21 cellular contexts compared by ENCODE assay signal in genomic region chr6:170236131-170236851, GRCh38. TPM values are rescaled to one million over a fixed set of nuclear protein-coding genes. Genes with fewer than 3 reads are reported as not detected.
DNase-seq lines count a peak whose midpoint lies in the region; ATAC-seq, FAIRE-seq and TF ChIP-seq lines count a peak whose summit lies in the region.
"Had no signal": no experiment of that assay in that cellular context is flagged by ENCODE, and none has a peak within 500 bp of the region (broad histone marks: within the 10 kb centered on the region; RNA-seq: fewer than 3 reads in every experiment).

No MANE protein-coding gene starts in this region.

- H3K27me3 ChIP-seq in right lobe of liver, result no peaks in the 10 kb centered on the region
- H3K27me3 ChIP-seq in HepG2 (ENCODE audit: control insufficient read depth in 1 of 2, insufficient read depth in 2 of 2, low read length in 2 of 2), result peaks cover 7 to 71% of the 10 kb centered on the region in 2 experiments
- no peaks in the 10 kb centered on the region for H3K27me3 ChIP-seq in neural progenitor cell
- no peaks in the 10 kb centered on the region for H3K27me3 ChIP-seq in uterus
- H3K27me3 ChIP-seq in stomach, result peaks cover 0 to 12% (median 0%) of the 10 kb centered on the region in 3 donors
- H3K27me3 ChIP-seq: Peyer's patch had no signal

- in situ Hi-C loops in HepG2 (cut with HindIII; ENCODE audit: extremely low pct_ligation_motif_present, low pct_unique_long_range_greater_than_20kb), result no loop called here

- H3K79me2 ChIP-seq in HepG2 (ENCODE audit: insufficient read depth, low read length), result no peaks in the 10 kb centered on the region
- no peaks in the 10 kb centered on the region for H3K79me2 ChIP-seq in neural progenitor cell (ENCODE audit: low read depth)

- DNase-seq in right lobe of liver, result peak in 2 of 3 donors; percentile 27
- no peak for DNase-seq in HepG2 (ENCODE audit: low spot score)
- DNase-seq in glutamatergic neuron, result no peak
- DNase-seq in neural progenitor cell (ENCODE audit: low spot score), result no peak
- DNase-seq in uterus, result peak; percentile 3 to 6
- no peak for DNase-seq in left lobe of liver (ENCODE audit: low spot score)
- DNase-seq in stomach, result no peak
- DNase-seq in retina, result no peak
- DNase-seq: CD8-positive, alpha-beta T cell; DMS79; H7; KG1; NCI-H1092; NCI-H2081; NCI-H510A; NCI-H748 treated with DMSO at 0.1 percent for 48 hours; NK-92 treated with Interleukin-12 subunit alpha and Interleukin-12 subunit beta, amount 100 ng/mL, for 24 hours; Peyer's patch; SHP77 had no signal

- H3K4me1 Mint-ChIP-seq in glutamatergic neuron (ENCODE audit: low read depth, unreplicated experiment) (peaks cover 35% of the 10 kb centered on the region), neural progenitor cell (peaks cover 53% of the 10 kb centered on the region)

- H3K27me3 Mint-ChIP-seq in glutamatergic neuron (ENCODE audit: unreplicated experiment), result peaks cover 7% of the 10 kb centered on the region
- peaks cover 7% of the 10 kb centered on the region for H3K27me3 Mint-ChIP-seq in neural progenitor cell (ENCODE audit: insufficient read depth, low read depth)

- no peak overlapping the region for H3K4me2 ChIP-seq in HepG2 (ENCODE audit: low read depth, low read length)
- peak overlapping the region; percentile 65 for H3K4me2 ChIP-seq in neural progenitor cell
- H3K4me2 ChIP-seq: BLaER1 treated with 17β-estradiol and CSF1 and Interleukin-3, amounts not matched to agents 10 nM and 100 nM had no signal

- TF ChIP-seq EP300 in HepG2 (IDR thresholded peaks at IDR 0.05; ENCODE audit: low read depth in 2 of 2, low read length in 2 of 2) (no peak), HepG2 (CRISPR knock-in tag; IDR thresholded peaks at IDR 0.05; ENCODE audit: borderline replicate concordance) (no peak), stomach (IDR thresholded peaks at IDR 0.05) (no peak)

- peaks cover 3% of the 10 kb centered on the region for H3K9me3 Mint-ChIP-seq in glutamatergic neuron (ENCODE audit: unreplicated experiment)
- no peaks in the 10 kb centered on the region for H3K9me3 Mint-ChIP-seq in neural progenitor cell
- H3K9me3 Mint-ChIP-seq: CD8-positive, alpha-beta T cell had no signal

- H2AFZ ChIP-seq in HepG2 (ENCODE audit: low read length), result no peak overlapping the region
- H2AFZ ChIP-seq in neural progenitor cell (replicated peaks), result no peak overlapping the region

- H3K4me3 Mint-ChIP-seq in glutamatergic neuron (ENCODE audit: unreplicated experiment), result no peak overlapping the region
- H3K4me3 Mint-ChIP-seq in neural progenitor cell, result peak overlapping the region; percentile 33
- H3K4me3 Mint-ChIP-seq: CD8-positive, alpha-beta T cell had no signal

- TF ChIP-seq CTCF in right lobe of liver (IDR thresholded peaks at IDR 0.05) (no peak), HepG2 (CRISPR knock-in tag; IDR thresholded peaks at IDR 0.05) (no peak), glutamatergic neuron (IDR thresholded peaks at IDR 0.05; ENCODE audit: partially characterized antibody, unreplicated experiment) (no peak), neural progenitor cell (IDR thresholded peaks at IDR 0.05) (no peak), uterus (IDR thresholded peaks at IDR 0.05) (no peak), stomach (IDR thresholded peaks at IDR 0.05) (no peak)

- no peaks in the 10 kb centered on the region; the same call in 1 of the 2 replicates for H4K20me1 ChIP-seq in HepG2 (ENCODE audit: insufficient read depth, low read length)
- no peaks in the 10 kb centered on the region for H4K20me1 ChIP-seq in neural progenitor cell (ENCODE audit: low read depth)

- TF ChIP-seq POLR2A in right lobe of liver (IDR thresholded peaks at IDR 0.05), result no peak
- TF ChIP-seq POLR2A in HepG2 (IDR thresholded peaks at IDR 0.05; ENCODE audit: insufficient read depth in 1 of 2, low read depth in 2 of 2, low read length in 2 of 2), result no peak
- no peak for TF ChIP-seq POLR2A in uterus (IDR thresholded peaks at IDR 0.05)
- no peak for TF ChIP-seq POLR2A in stomach (IDR thresholded peaks at IDR 0.05)

- no peaks in the 10 kb centered on the region for H3K36me3 ChIP-seq in right lobe of liver
- no peaks in the 10 kb centered on the region for H3K36me3 ChIP-seq in HepG2 (replicated peaks in 1 of 2; ENCODE audit: control insufficient read depth in 1 of 2, insufficient read depth in 2 of 2, low read length in 2 of 2)
- no peaks in the 10 kb centered on the region for H3K36me3 ChIP-seq in neural progenitor cell
- no peaks in the 10 kb centered on the region for H3K36me3 ChIP-seq in uterus
- no peaks in the 10 kb centered on the region for H3K36me3 ChIP-seq in stomach
- H3K36me3 ChIP-seq: BLaER1 treated with 17β-estradiol and CSF1 and Interleukin-3, amounts not matched to agents 10 nM and 100 nM; Peyer's patch had no signal

- H3K27ac Mint-ChIP-seq in glutamatergic neuron (ENCODE audit: unreplicated experiment), result peak overlapping the region; percentile 48
- peak overlapping the region; percentile 94 for H3K27ac Mint-ChIP-seq in neural progenitor cell
- H3K27ac Mint-ChIP-seq: CD8-positive, alpha-beta T cell had no signal

- intact Hi-C loops in right lobe of liver (cut with DNase I), result no loop called here
- intact Hi-C loops in HepG2 (cut with micrococcal nuclease; ENCODE audit: unreplicated experiment), result no loop called here
- intact Hi-C loops in uterus (cut with DNase I; ENCODE audit: low total_unique reads), result no loop called here
- intact Hi-C loops in stomach (cut with DNase I; ENCODE audit: low total_unique reads), result no loop called here

- H3K4me3 ChIP-seq in right lobe of liver (no peak overlapping the region), HepG2 (replicated peaks in 1 of 3; ENCODE audit: insufficient read depth in 1 of 3, low read depth in 2 of 3, low read length in 3 of 3) (no peak overlapping the region), neural progenitor cell (no peak overlapping the region), uterus (no peak overlapping the region), stomach (no peak overlapping the region)
- H3K4me3 ChIP-seq: BLaER1 treated with 17β-estradiol and CSF1 and Interleukin-3, amounts not matched to agents 10 nM and 100 nM; Peyer's patch; SK-N-MC had no signal

- ATAC-seq in right lobe of liver (no peak), HepG2 (no peak), left lobe of liver (no peak)
- ATAC-seq: CD8-positive, alpha-beta T cell had no signal

- H3K27ac ChIP-seq in right lobe of liver (no peak overlapping the region), HepG2 (ENCODE audit: extremely low read length, insufficient read depth, low read length) (no peak overlapping the region), neural progenitor cell (peak overlapping the region; percentile 93), uterus (no peak overlapping the region), stomach (no peak overlapping the region)
- H3K27ac ChIP-seq: BLaER1 treated with 17β-estradiol and CSF1 and Interleukin-3, amounts not matched to agents 10 nM and 100 nM; Peyer's patch; SK-N-MC had no signal

- H3K4me1 ChIP-seq in right lobe of liver, result no peaks in the 10 kb centered on the region
- H3K4me1 ChIP-seq in HepG2 (ENCODE audit: insufficient read depth, low read length), result no peaks in the 10 kb centered on the region
- peaks cover 50% of the 10 kb centered on the region for H3K4me1 ChIP-seq in neural progenitor cell
- no peaks in the 10 kb centered on the region for H3K4me1 ChIP-seq in uterus
- peaks cover 0 to 6% (median 0%) of the 10 kb centered on the region in 4 donors for H3K4me1 ChIP-seq in stomach

- POLR2A ChIA-PET in HepG2 (lab: Yijun Ruan, JAX), result no interaction called here

- no TSS peak for BruUV-seq in HepG2 (replicated peaks; lab: Mats Ljungman, UMichigan)

- peaks cover 39% of the 10 kb centered on the region for H3F3A ChIP-seq in neural progenitor cell (ENCODE audit: low read depth)

- CTCF ChIA-PET in HepG2 (lab: Yijun Ruan, JAX; ENCODE audit: low intra/inter-chr PET ratio, low total read pairs), result no interaction called here

- H3K36me3 Mint-ChIP-seq in glutamatergic neuron (ENCODE audit: unreplicated experiment) (no peaks in the 10 kb centered on the region), neural progenitor cell (no peaks in the 10 kb centered on the region)
- H3K36me3 Mint-ChIP-seq: CD8-positive, alpha-beta T cell had no signal

- H3K9ac ChIP-seq in HepG2 (ENCODE audit: insufficient read depth, low read depth, low read length) (no peak overlapping the region), neural progenitor cell (no peak overlapping the region)
- H3K9ac ChIP-seq: BLaER1 treated with 17β-estradiol and CSF1 and Interleukin-3, amounts not matched to agents 10 nM and 100 nM had no signal

- WGBS in right lobe of liver (ENCODE audit: insufficient coverage, low coverage, low lambda C conversion rate, missing lambda C conversion rate), result 66% methylated on average over 8 of the region's 24 CpGs
- 58% methylated on average over 20 of the region's 24 CpGs for WGBS in HepG2 (ENCODE audit: low lambda C conversion rate)
- WGBS in stomach, 5 donors, result 62 to 71% (median 64%) methylated on average over 16 to 24 of the region's 24 CpGs

- no peak for TF ChIP-seq RAD21 in HepG2 (CRISPR knock-in tag; IDR thresholded peaks at IDR 0.05)

- H3K9me3 ChIP-seq in right lobe of liver (no peaks in the 10 kb centered on the region), HepG2 (ENCODE audit: low read length) (no peaks in the 10 kb centered on the region), neural progenitor cell (ENCODE audit: low read depth) (no peaks in the 10 kb centered on the region), uterus (no peaks in the 10 kb centered on the region), stomach (no peaks in the 10 kb centered on the region)
- H3K9me3 ChIP-seq: BLaER1 treated with 17β-estradiol and CSF1 and Interleukin-3, amounts not matched to agents 10 nM and 100 nM; Peyer's patch had no signal

- FAIRE-seq in HepG2 (lab: Jason Lieb, UNC), result no peak

RNA-seq across cellular contexts. Expression of gene DLL1, which starts 54.6 kb away (rescaled TPM):
- total RNA-seq in right lobe of liver (1 to 10 TPM; 2.0 to 9.6 (median 3.4) TPM), HepG2 (2016; rRNA removed; fragmentation: Illumina TruSeq; extraction: Trizol) (not detected in 2 replicates), glutamatergic neuron (ENCODE audit: unreplicated experiment) (34.3 TPM), neural progenitor cell (ENCODE audit: low replicate concordance) (35.9 and 91.8 TPM in 2 replicates), uterus (10 to 100 TPM in 3 of 4 donors, 1 to 10 TPM in 1; 8.7 to 24.3 (median 19.2) TPM), left lobe of liver (4.9 TPM), stomach (10 to 100 TPM in 2 of 5 donors, 1 to 10 TPM in 2, not detected in 1; 4.2 to 38.5 (median 9.6) TPM)
- not detected in 2 replicates for total RNA-seq in HepG2 (2016; cell fraction: cytosol; rRNA removed; fragmentation: Illumina TruSeq; extraction: Trizol; ENCODE audit: low read depth)
- not detected in 2 replicates for total RNA-seq in HepG2 (2016; cell fraction: insoluble cytoplasmic fraction; rRNA removed; fragmentation: Illumina TruSeq; extraction: Trizol)
- not detected in 2 replicates for total RNA-seq in HepG2 (2016; cell fraction: membrane; rRNA removed; fragmentation: Illumina TruSeq; extraction: Trizol)
- total RNA-seq in HepG2 (2016; cell fraction: nucleus; rRNA removed; fragmentation: Illumina TruSeq; extraction: Trizol), result not detected in 2 replicates
- polyA plus RNA-seq in HepG2 (2011; rRNA removed) (not detected in 2 replicates), stomach (10 to 100 TPM in 1 of 3 donors, 1 to 10 TPM in 2; 3.4 to 14.1 (median 5.5) TPM)
- not detected in 2 replicates for polyA plus RNA-seq in HepG2 (2011; cell fraction: cytosol; rRNA removed)
- 0.10 TPM in 2 replicates for polyA plus RNA-seq in HepG2 (2011; cell fraction: nucleus; rRNA removed)
- not detected in 2 replicates for polyA plus RNA-seq in HepG2 (2012)
- not detected in 2 replicates for polyA plus RNA-seq in HepG2 (2016; cell fraction: cytosol; fragmentation: Illumina TruSeq; extraction: Trizol; ENCODE audit: low read depth)
- not detected in 2 replicates for polyA plus RNA-seq in HepG2 (2016; cell fraction: insoluble cytoplasmic fraction; fragmentation: Illumina TruSeq; extraction: Trizol; ENCODE audit: low read depth)
- not detected in 2 replicates for polyA plus RNA-seq in HepG2 (2016; cell fraction: membrane; fragmentation: Illumina TruSeq; extraction: Trizol; ENCODE audit: low read depth)
- polyA plus RNA-seq in HepG2 (2016; cell fraction: nucleus; fragmentation: Illumina TruSeq; extraction: Trizol; ENCODE audit: insufficient read depth, low read depth), result not detected in 2 replicates
- polyA minus RNA-seq in HepG2 (2011; rRNA and poly(A)+ RNA removed; ENCODE audit: low replicate concordance), result not detected in 2 replicates
- not detected in 2 replicates for polyA minus RNA-seq in HepG2 (2011; cell fraction: cytosol; rRNA and poly(A)+ RNA removed)
- not detected in 2 replicates for polyA minus RNA-seq in HepG2 (2011; cell fraction: nucleus; rRNA and poly(A)+ RNA removed)

Comparison
In these comparisons a context has a peak if more than half of its experiments do, and no peak if none do; other contexts are left out.
1. DNase-seq: peak in right lobe of liver (2 of 3) and uterus (2 of 2); none in HepG2 (single experiment), glutamatergic neuron (single experiment), neural progenitor cell (single experiment), left lobe of liver (single experiment), stomach (single experiment) and retina (single experiment).